Comparison of ENCODE assay signal across 6 cellular contexts in the genomic region with DNA sequence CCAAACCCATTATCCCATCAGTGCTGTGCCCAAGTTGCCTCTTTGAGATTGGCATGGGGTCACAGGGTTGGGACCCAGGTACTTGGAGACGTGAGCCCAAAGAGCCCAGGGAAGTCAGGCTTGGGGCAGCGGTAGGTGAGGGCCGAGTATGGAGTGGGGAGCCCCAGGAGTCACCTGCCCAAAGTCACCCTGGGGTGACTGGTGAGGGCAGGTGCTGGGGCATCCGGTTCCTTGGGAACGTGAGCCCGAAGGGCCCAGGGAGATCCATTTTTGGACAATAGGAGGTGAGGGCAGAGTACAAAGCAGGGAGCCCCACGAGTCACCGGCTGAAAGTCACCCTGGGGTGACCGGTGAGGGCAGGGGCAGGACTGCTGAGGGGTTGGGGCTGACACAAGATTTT. TPM values are rescaled to one million over a fixed set of nuclear protein-coding genes. Genes with fewer than 3 reads are reported as not detected.
"Had no signal": no experiment of that assay in that cellular context is flagged by ENCODE, and none has a peak within 500 bp of the region (broad histone marks: within the 10 kb centered on the region; RNA-seq: fewer than 3 reads in every experiment).

No MANE protein-coding gene starts in this region.

RNA-seq across cellular contexts. Expression of a gene that starts 0.5 kb away (rescaled TPM):
- total RNA-seq: GM23248, H4, H7, HepG2, HFFc6, HT1080 had no signal
